19 cellular contexts compared by ENCODE assay signal in the genomic region with DNA sequence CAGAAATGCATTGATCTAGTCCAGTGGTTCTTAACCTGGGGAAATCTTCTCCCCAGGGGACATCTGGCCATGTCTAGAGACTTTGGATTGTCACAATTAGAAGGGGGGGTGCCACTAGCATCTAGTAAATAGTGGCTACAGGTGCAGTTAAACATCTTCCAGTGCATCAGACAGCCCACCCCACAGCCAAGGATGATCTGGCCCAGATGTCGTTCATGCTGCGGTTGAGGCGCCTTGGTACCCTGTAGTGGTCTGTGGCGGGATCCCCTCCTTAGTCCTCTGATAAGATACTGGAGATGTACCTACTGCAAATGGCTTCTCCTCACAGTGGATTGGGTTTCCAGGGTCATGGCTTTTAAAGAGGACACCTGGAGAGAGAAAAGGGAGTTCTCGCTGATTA.
A peak's percentile ranks its signal among the peaks of the same experiment; 100 is the strongest.
DNase-seq lines count a peak whose midpoint lies in the region; ATAC-seq and TF ChIP-seq lines count a peak whose summit lies in the region.
"Had no signal": no experiment of that assay in that cellular context is flagged by ENCODE, and none has a peak within 500 bp of the region (broad histone marks: within the 10 kb centered on the region; RNA-seq: fewer than 3 reads in every experiment).

No MANE protein-coding gene starts in this region.

- H3K9me3 Mint-ChIP-seq in activated T-cell treated with anti-CD3 and anti-CD28 coated beads, Interleukin-2, amount 50 U/mL, for 24 hours = no peaks in the 10 kb centered on the region
- no peaks in the 10 kb centered on the region for H3K9me3 Mint-ChIP-seq in CD4-positive, alpha-beta T cell
- H3K9me3 Mint-ChIP-seq in activated naive CD8-positive, alpha-beta T cell treated with anti-CD3 and anti-CD28 coated beads for 36 hours = no peaks in the 10 kb centered on the region

- no peak overlapping the region for H4K91ac ChIP-seq in neuronal stem cell (ENCODE audit: low read depth, low read length, poor library complexity)

- H2AFZ ChIP-seq in neuronal stem cell (ENCODE audit: low read length) = no peak overlapping the region

- no peak overlapping the region for H3K27ac ChIP-seq in CD4-positive, alpha-beta T cell (ENCODE audit: low read depth, low read length)
- no peak overlapping the region for H3K27ac ChIP-seq in neuronal stem cell (replicated peaks; ENCODE audit: low read length)
- H3K27ac ChIP-seq: 22Rv1, C4-2B had no signal

- H3K4me1 Mint-ChIP-seq in activated T-cell treated with anti-CD3 and anti-CD28 coated beads, Interleukin-2, amount 50 U/mL, for 24 hours (ENCODE audit: low read depth) = peaks cover 61% of the 10 kb centered on the region
- H3K4me1 Mint-ChIP-seq in CD4-positive, alpha-beta T cell (ENCODE audit: low read depth) = peaks cover 72% of the 10 kb centered on the region
- H3K4me1 Mint-ChIP-seq in activated naive CD8-positive, alpha-beta T cell treated with anti-CD3 and anti-CD28 coated beads for 36 hours = peaks cover 40% of the 10 kb centered on the region

- peaks cover 0 to 4% of the 10 kb centered on the region in 2 donors for H3K4me1 ChIP-seq in neuronal stem cell (ENCODE audit: control insufficient read depth in 2 of 2, insufficient read depth in 1 of 2, low read depth in 1 of 2, low read length in 2 of 2)

- H3K9me3 ChIP-seq in CD4-positive, alpha-beta T cell (ENCODE audit: control insufficient read depth, low read length) = no peaks in the 10 kb centered on the region
- no peaks in the 10 kb centered on the region for H3K9me3 ChIP-seq in neuronal stem cell (replicated peaks in 1 of 2; ENCODE audit: control insufficient read depth in 2 of 2, insufficient read depth in 1 of 2, low read depth in 1 of 2, low read length in 2 of 2)

- intact Hi-C loops in CD4-positive, alpha-beta T cell (cut with DNase I, micrococcal nuclease) = no loop called here

- H3K79me1 ChIP-seq in neuronal stem cell (ENCODE audit: low read depth, low read length) = peaks cover 3% of the 10 kb centered on the region

- peak overlapping the region in 1 of 2 donors; percentile 17 for H3K4me3 ChIP-seq in neuronal stem cell (ENCODE audit: low read length in 2 of 2)

- peak overlapping the region; percentile 71 for H3K27ac Mint-ChIP-seq in activated T-cell treated with anti-CD3 and anti-CD28 coated beads, Interleukin-2, amount 50 U/mL, for 24 hours
- H3K27ac Mint-ChIP-seq in CD4-positive, alpha-beta T cell = peak overlapping the region; percentile 11
- H3K27ac Mint-ChIP-seq in activated naive CD8-positive, alpha-beta T cell treated with anti-CD3 and anti-CD28 coated beads for 36 hours = peak overlapping the region; percentile 34

- no peaks in the 10 kb centered on the region for H3K27me3 ChIP-seq in CD4-positive, alpha-beta T cell (ENCODE audit: control insufficient read depth, insufficient read depth, low read length)
- H3K27me3 ChIP-seq in neuronal stem cell (ENCODE audit: control insufficient read depth in 3 of 3, insufficient read depth in 3 of 3, low read depth in 1 of 3, low read length in 3 of 3) = no peaks in the 10 kb centered on the region

- no CpG with 5 or more reads among the region's 5 CpGs for WGBS in neuronal stem cell (ENCODE audit: extremely low coverage in 2 of 2, insufficient read length in 2 of 2, insufficient replicate concordance in 1 of 2), 2 donors

- H3K18ac ChIP-seq in neuronal stem cell (ENCODE audit: low read length) = no peak overlapping the region

- H3K23ac ChIP-seq in neuronal stem cell (ENCODE audit: low read depth, low read length, poor library complexity) = peak overlapping the region; percentile 47

- H3K36me3 Mint-ChIP-seq in activated T-cell treated with anti-CD3 and anti-CD28 coated beads, Interleukin-2, amount 50 U/mL, for 24 hours (ENCODE audit: low read depth) = peaks cover 67% of the 10 kb centered on the region
- H3K36me3 Mint-ChIP-seq in CD4-positive, alpha-beta T cell (ENCODE audit: low read depth) = peaks cover 68% of the 10 kb centered on the region
- H3K36me3 Mint-ChIP-seq in activated naive CD8-positive, alpha-beta T cell treated with anti-CD3 and anti-CD28 coated beads for 36 hours = peaks cover 13% of the 10 kb centered on the region

- H2BK120ac ChIP-seq in neuronal stem cell (ENCODE audit: low read depth, low read length) = no peak overlapping the region

- H3K9ac ChIP-seq in neuronal stem cell (ENCODE audit: low read depth, low read length, poor library complexity) = no peak overlapping the region

- H3K4ac ChIP-seq in neuronal stem cell (ENCODE audit: low read length) = no peak overlapping the region

- H3K4me2 ChIP-seq in neuronal stem cell (ENCODE audit: insufficient read depth, low read length, poor library complexity, severe bottlenecking) = no peak overlapping the region

- H4K8ac ChIP-seq in neuronal stem cell (ENCODE audit: low read depth, low read length) = peak overlapping the region; percentile 31

- H2AK5ac ChIP-seq in neuronal stem cell (ENCODE audit: low read depth, low read length) = no peak overlapping the region

- CTCF ChIA-PET in CD4-positive, alpha-beta T cell (lab: Charles Lee) = interaction anchor here (1.4 kb wide), 1 partner anchor 13 kb away, joined by 4 read pairs; no protein-coding TSS in a partner anchor

- no peak for ATAC-seq in CD4-positive, alpha-beta T cell (ENCODE audit: poor library complexity)
- ATAC-seq: Panc1 had no signal

- H2BK5ac ChIP-seq in neuronal stem cell (ENCODE audit: low read length) = no peak overlapping the region

- H3K4me3 Mint-ChIP-seq in activated T-cell treated with anti-CD3 and anti-CD28 coated beads, Interleukin-2, amount 50 U/mL, for 24 hours = no peak overlapping the region
- no peak overlapping the region for H3K4me3 Mint-ChIP-seq in CD4-positive, alpha-beta T cell
- H3K4me3 Mint-ChIP-seq in activated naive CD8-positive, alpha-beta T cell treated with anti-CD3 and anti-CD28 coated beads for 36 hours = no peak overlapping the region

- no peak overlapping the region for H2BK12ac ChIP-seq in neuronal stem cell (ENCODE audit: low read length)

- H3K27me3 Mint-ChIP-seq in activated T-cell treated with anti-CD3 and anti-CD28 coated beads, Interleukin-2, amount 50 U/mL, for 24 hours = no peaks in the 10 kb centered on the region
- H3K27me3 Mint-ChIP-seq in CD4-positive, alpha-beta T cell = no peaks in the 10 kb centered on the region
- H3K27me3 Mint-ChIP-seq in activated naive CD8-positive, alpha-beta T cell treated with anti-CD3 and anti-CD28 coated beads for 36 hours = no peaks in the 10 kb centered on the region

- TF ChIP-seq CTCF in CD4-positive, alpha-beta T cell (IDR thresholded peaks at IDR 0.05) = no peak

- no peak overlapping the region for H2BK15ac ChIP-seq in neuronal stem cell (ENCODE audit: low read length)

- no peak for DNase-seq in activated T-cell treated with anti-CD3 and anti-CD28 coated beads, Interleukin-2, amount 50 U/mL, for 24 hours
- no peak for DNase-seq in activated T-cell treated with anti-CD3 and anti-CD28 coated beads, Interleukin-2, amount 50 U/mL, for 48 hours
- no peak for DNase-seq in CD4-positive, alpha-beta T cell
- no peak for DNase-seq in activated naive CD8-positive, alpha-beta T cell treated with anti-CD3 and anti-CD28 coated beads for 36 hours
- DNase-seq in neuronal stem cell (ENCODE audit: low spot score) (no peak), NCI-H2029 (lab: John Stamatoyannopoulos, UW) (no peak), NCI-H526 (lab: John Stamatoyannopoulos, UW) (no peak), 8988T (no peak)
- DNase-seq: COR-L47, DMS79, KG1, NCI-H1092, NCI-H1436, NCI-H187 treated with DMSO at 0.1 percent for 48 hours, NCI-H748 treated with DMSO at 0.1 percent for 48 hours, SIG-M5 had no signal

- H3K36me3 ChIP-seq in neuronal stem cell (replicated peaks in 1 of 2; ENCODE audit: control insufficient read depth in 2 of 2, insufficient read depth in 2 of 2, low read length in 2 of 2) = peaks cover 5 to 50% of the 10 kb centered on the region in 2 donors

- H3K14ac ChIP-seq in neuronal stem cell (ENCODE audit: low read length) = no peak overlapping the region

- POLR2A ChIA-PET in CD4-positive, alpha-beta T cell (lab: Charles Lee) = no interaction called here

Comparison
In these comparisons a context has a peak if more than half of its experiments do, and no peak if none do; other contexts are left out.
1. H3K27ac Mint-ChIP-seq: peak in every context shown above with its lines; median percentile 71 in activated T-cell treated with anti-CD3 and anti-CD28 coated beads, Interleukin-2, amount 50 U/mL, for 24 hours; 34 in activated naive CD8-positive, alpha-beta T cell treated with anti-CD3 and anti-CD28 coated beads for 36 hours; 11 in CD4-positive, alpha-beta T cell.